Comparison of ENCODE assay signal across 10 cellular contexts in genomic region chr11:47413908-47414684, GRCh38. TPM values are rescaled to one million over a fixed set of nuclear protein-coding genes. Genes with fewer than 3 reads are reported as not detected.
A peak's percentile ranks its signal among the peaks of the same experiment; 100 is the strongest.
DNase-seq lines count a peak whose midpoint lies in the region; FAIRE-seq and TF ChIP-seq lines count a peak whose summit lies in the region.
"Had no signal": no experiment of that assay in that cellular context is flagged by ENCODE, and none has a peak within 500 bp of the region (broad histone marks: within the 10 kb centered on the region; RNA-seq: fewer than 3 reads in every experiment).

No MANE protein-coding gene starts in this region.

- H3K27me3 Mint-ChIP-seq in endodermal cell (ENCODE audit: insufficient read depth) = no peaks in the 10 kb centered on the region

- 92 to 100% methylated on average over 1 to 16 of the region's 16 CpGs for WGBS in endodermal cell (ENCODE audit: insufficient coverage in 1 of 2, insufficient read length in 1 of 2), 2 experiments
- WGBS in ovary, 3 donors = 30 to 42% (median 31%) methylated on average over 16 of the region's 16 CpGs

- H3K9ac ChIP-seq in OCI-LY1 (ENCODE audit: low read length) (no peak overlapping the region), endodermal cell (ENCODE audit: extremely low read depth, low read length, poor library complexity, severe bottlenecking) (no peak overlapping the region)

- H3K9me3 Mint-ChIP-seq in endodermal cell = no peaks in the 10 kb centered on the region

- H3K36me3 ChIP-seq in OCI-LY1 (ENCODE audit: insufficient read depth, low read length) = peaks cover 34% of the 10 kb centered on the region
- peaks cover 33% of the 10 kb centered on the region for H3K36me3 ChIP-seq in endodermal cell (ENCODE audit: control insufficient read depth, insufficient read depth, low read length)
- no peaks in the 10 kb centered on the region for H3K36me3 ChIP-seq in ovary
- peaks cover 0 to 48% (median 0%) of the 10 kb centered on the region in 3 donors for H3K36me3 ChIP-seq in Peyer's patch

- H3K27ac ChIP-seq in OCI-LY1 (ENCODE audit: low read depth, low read length, poor library complexity, severe bottlenecking) (peak overlapping the region; percentile 10), endodermal cell (ENCODE audit: low read depth, low read length) (no peak overlapping the region), ovary (peak overlapping the region in 1 of 2 donors; percentile 12), Peyer's patch (peak overlapping the region in 1 of 4 donors; percentile 25)

- FAIRE-seq in H54 (lab: Jason Lieb, UNC) = no peak

- H3K9me3 ChIP-seq in OCI-LY1 (ENCODE audit: low read length) = no peaks in the 10 kb centered on the region
- no peaks in the 10 kb centered on the region for H3K9me3 ChIP-seq in endodermal cell (ENCODE audit: control insufficient read depth, low read length)
- H3K9me3 ChIP-seq in ovary = no peaks in the 10 kb centered on the region
- H3K9me3 ChIP-seq in Peyer's patch = no peaks in the 10 kb centered on the region

- H3K36me3 Mint-ChIP-seq in endodermal cell (ENCODE audit: low read depth) = peaks cover 33% of the 10 kb centered on the region

- H3K9me2 ChIP-seq in OCI-LY1 (ENCODE audit: low read depth, low read length) = no peaks in the 10 kb centered on the region

- peaks cover 2% of the 10 kb centered on the region for H3K4me1 Mint-ChIP-seq in endodermal cell

- H3K4me1 ChIP-seq in OCI-LY1 (ENCODE audit: insufficient read depth, low read length, severe bottlenecking) = peaks cover 32% of the 10 kb centered on the region
- H3K4me1 ChIP-seq in endodermal cell (ENCODE audit: control insufficient read depth, insufficient read depth, low read length) = no peaks in the 10 kb centered on the region
- peaks cover 1% of the 10 kb centered on the region for H3K4me1 ChIP-seq in ovary (ENCODE audit: insufficient read depth)
- peaks cover 0 to 28% (median under 1%) of the 10 kb centered on the region in 4 donors for H3K4me1 ChIP-seq in Peyer's patch

- no peaks in the 10 kb centered on the region for H3F3A ChIP-seq in OCI-LY1 (ENCODE audit: insufficient read depth, low read length)

- intact Hi-C loops in ovary (cut with DNase I) = loop anchor here in 1 of 4 donors (10.0 kb wide), 1 partner anchor 229 kb away; the partner anchor contains the start of gene PACSIN3

- peak overlapping the region; percentile 13 for H3K27ac Mint-ChIP-seq in endodermal cell

- no peaks in the 10 kb centered on the region for H3K79me2 ChIP-seq in OCI-LY1 (ENCODE audit: insufficient read depth, low read length)

- TF ChIP-seq POLR2A in ovary (IDR thresholded peaks at IDR 0.05) (no peak), Peyer's patch (IDR thresholded peaks at IDR 0.05) (no peak), H54 (IDR thresholded peaks at IDR 0.05; ENCODE audit: low read depth, low read length) (no peak)

- H3K4me3 ChIP-seq in OCI-LY1 (ENCODE audit: low read depth, low read length, poor library complexity, severe bottlenecking) = no peak overlapping the region
- no peak overlapping the region for H3K4me3 ChIP-seq in endodermal cell (ENCODE audit: low read length)
- H3K4me3 ChIP-seq in ovary = no peak overlapping the region
- no peak overlapping the region for H3K4me3 ChIP-seq in Peyer's patch

- TF ChIP-seq EP300 in ovary (IDR thresholded peaks at IDR 0.05) = no peak

- H4K20me1 ChIP-seq in OCI-LY1 (ENCODE audit: insufficient read depth, low read length) = no peaks in the 10 kb centered on the region

- no peak overlapping the region for H3K4me3 Mint-ChIP-seq in endodermal cell

- peak overlapping the region; percentile 35; the same call in 1 of the 2 replicates for H3K4me2 ChIP-seq in OCI-LY1 (ENCODE audit: low read length)

- DNase-seq in AG20443 (ENCODE audit: low spot score) (peak; percentile 56), endodermal cell (no peak), ovary (peak in 3 of 5 donors; percentile 54 to 70 (median 66)), Peyer's patch (no peak), H54 (ENCODE audit: insufficient read length, low spot score) (no peak), COLO668 (lab: John Stamatoyannopoulos, UW; ENCODE audit: unreplicated experiment) (no peak), HPDE6-E6E7 (ENCODE audit: extremely low spot score) (no peak)
- DNase-seq: activated gamma-delta T cell treated with Interleukin-2 at 50 U/mL for 16 hours had no signal

- no peaks in the 10 kb centered on the region for H3K27me3 ChIP-seq in OCI-LY1 (ENCODE audit: insufficient read depth, low read length)
- no peaks in the 10 kb centered on the region for H3K27me3 ChIP-seq in endodermal cell (ENCODE audit: control insufficient read depth, insufficient read depth, low read length, poor library complexity, severe bottlenecking)
- H3K27me3 ChIP-seq in ovary = no peaks in the 10 kb centered on the region
- no peaks in the 10 kb centered on the region for H3K27me3 ChIP-seq in Peyer's patch

- no peak for TF ChIP-seq CTCF in OCI-LY1 (IDR thresholded peaks at IDR 0.05; ENCODE audit: low read length)
- no peak for TF ChIP-seq CTCF in endodermal cell (conservative IDR thresholded peaks at IDR 0.05)
- TF ChIP-seq CTCF in ovary (IDR thresholded peaks at IDR 0.05) = no peak
- TF ChIP-seq CTCF in Peyer's patch (IDR thresholded peaks at IDR 0.05) = no peak

- no peak overlapping the region for H2AFZ ChIP-seq in OCI-LY1 (ENCODE audit: low read length)

RNA-seq across cellular contexts. Expression of gene SLC39A13, which starts 5.7 kb away (rescaled TPM):
- 10 to 100 TPM; 34.7 to 40.4 TPM for total RNA-seq in endodermal cell
- polyA plus RNA-seq in endodermal cell (2013, experiment 1 of 2) = 38.8 TPM
- 31.4 TPM for polyA plus RNA-seq in endodermal cell (2013, experiment 2 of 2)
- total RNA-seq in ovary = 10 to 100 TPM; 38.7 to 60.2 (median 51.7) TPM
- 10 to 100 TPM in 1 of 2 donors, 1 to 10 TPM in 1; 2.8 to 54.8 TPM for polyA plus RNA-seq in ovary
- 10 to 100 TPM; 19.8 to 56.6 (median 39.6) TPM for total RNA-seq in Peyer's patch

RNA-seq across cellular contexts. Expression of gene PSMC3, which starts 12.1 kb away (rescaled TPM):
- 100 to 1,000 TPM; 152 to 175 TPM for total RNA-seq in endodermal cell
- 124 TPM for polyA plus RNA-seq in endodermal cell (2013, experiment 1 of 2)
- 129 TPM for polyA plus RNA-seq in endodermal cell (2013, experiment 2 of 2)
- total RNA-seq in ovary = 10 to 100 TPM; 60.7 to 89.6 (median 79.4) TPM
- 100 to 1,000 TPM; 104 to 267 TPM for polyA plus RNA-seq in ovary
- total RNA-seq in Peyer's patch = 100 to 1,000 TPM in 1 of 4 donors, 10 to 100 TPM in 3; 47.6 to 121 (median 70.9) TPM

RNA-seq across cellular contexts. Expression of gene RAPSN, which starts 34.8 kb away (rescaled TPM):
- under 1 TPM; 0.40 to 0.64 TPM for total RNA-seq in endodermal cell
- polyA plus RNA-seq in endodermal cell (2013, experiment 1 of 2) = not detected
- 0.33 TPM for polyA plus RNA-seq in endodermal cell (2013, experiment 2 of 2)
- under 1 TPM in 3 of 7 donors, not detected in 4; 0.23 to 0.43 (median 0.32) TPM for total RNA-seq in ovary
- polyA plus RNA-seq in ovary = under 1 TPM in 1 of 2 donors, not detected in 1; 0.08 TPM
- total RNA-seq in Peyer's patch = under 1 TPM in 2 of 4 donors, not detected in 2; 0.54 to 0.76 TPM

RNA-seq across cellular contexts. Expression of gene SPI1, which starts 35.7 kb away (rescaled TPM):
- not detected for total RNA-seq in endodermal cell
- not detected for polyA plus RNA-seq in endodermal cell (2013, experiment 1 of 2)
- polyA plus RNA-seq in endodermal cell (2013, experiment 2 of 2) = 0.25 TPM
- total RNA-seq in ovary = 10 to 100 TPM in 2 of 7 donors, 1 to 10 TPM in 5; 5.1 to 21.5 (median 8.5) TPM
- polyA plus RNA-seq in ovary = 1 to 10 TPM; 3.9 to 6.8 TPM
- total RNA-seq in Peyer's patch = 10 to 100 TPM in 1 of 4 donors, 1 to 10 TPM in 3; 2.6 to 27.2 (median 7.8) TPM
- total RNA-seq: NCI-H460 had no signal

Comparison
In these comparisons a context has a peak if more than half of its experiments do, and no peak if none do; other contexts are left out.
1. DNase-seq: peak in AG20443 (single experiment) and ovary (3 of 5); none in endodermal cell (single experiment), Peyer's patch (0 of 3), H54 (single experiment), COLO668 (single experiment) and HPDE6-E6E7 (single experiment).